ENCODE assay signal across 1 cellular context in genomic region chr4:94527556-94528233, GRCh38.
TF ChIP-seq lines count a peak whose summit lies in the region.

No MANE protein-coding gene starts in this region.

TF ChIP-seq in H1, 55 proteins besides CTCF, POLR2A, EP300 and RAD21 (continued from another document):
- TF ChIP-seq MAX (IDR thresholded peaks at IDR 0.05) (no peak), KDM5A (IDR thresholded peaks at IDR 0.05; ENCODE audit: low read length) (no peak), CEBPB (IDR thresholded peaks at IDR 0.05; ENCODE audit: low read depth, low read length) (no peak)
